Comparison of ENCODE assay signal across 21 cellular contexts in genomic region chr2:42918671-42919335, GRCh38.
A peak's percentile ranks its signal among the peaks of the same experiment; 100 is the strongest.
DNase-seq lines count a peak whose midpoint lies in the region; ATAC-seq, FAIRE-seq and TF ChIP-seq lines count a peak whose summit lies in the region.
"Had no signal": no experiment of that assay in that cellular context is flagged by ENCODE, and none has a peak within 500 bp of the region (broad histone marks: within the 10 kb centered on the region; RNA-seq: fewer than 3 reads in every experiment).

No MANE protein-coding gene starts in this region.

- ATAC-seq in heart left ventricle = no peak

- H3K4me3 ChIP-seq in left ventricle myocardium inferior (no peak overlapping the region), heart left ventricle (no peak overlapping the region)

- H3K36me3 Mint-ChIP-seq in nephron (ENCODE audit: low read depth) = no peaks in the 10 kb centered on the region

- no peak for TF ChIP-seq POLR2A in heart left ventricle (IDR thresholded peaks at IDR 0.05)

- no peaks in the 10 kb centered on the region for H3K9me3 Mint-ChIP-seq in nephron

- H3K27ac ChIP-seq in left ventricle myocardium inferior (replicated peaks) (peak overlapping the region; percentile 9), heart left ventricle (peak overlapping the region in 1 of 12 donors; percentile 26)
- H3K27ac ChIP-seq: C4-2B had no signal

- peak; percentile 43 for FAIRE-seq in endometrium (lab: Jason Lieb, UNC)
- FAIRE-seq: A204.1, G401.6, H1, RCC 7860 had no signal

- peaks cover 8% of the 10 kb centered on the region for H3K27me3 Mint-ChIP-seq in nephron (ENCODE audit: low read depth)

- no peak overlapping the region for H3K4me3 Mint-ChIP-seq in nephron

- intact Hi-C loops in left ventricle myocardium inferior (cut with micrococcal nuclease) (no loop called here), heart left ventricle (cut with DNase I) (no loop called here)

- H3K9me3 ChIP-seq in left ventricle myocardium inferior (replicated peaks) (no peaks in the 10 kb centered on the region), heart left ventricle (no peaks in the 10 kb centered on the region)

- H3K27ac Mint-ChIP-seq in nephron = peak overlapping the region; percentile 47 to 84 (median 71)

- H3K4me1 ChIP-seq in left ventricle myocardium inferior (peaks cover 40% of the 10 kb centered on the region), heart left ventricle (peaks cover 1 to 41% (median 29%) of the 10 kb centered on the region in 12 donors)

- TF ChIP-seq CTCF in left ventricle myocardium inferior (IDR thresholded peaks at IDR 0.05; ENCODE audit: borderline replicate concordance) (no peak), heart left ventricle (IDR thresholded peaks at IDR 0.05) (no peak), nephron (IDR thresholded peaks at IDR 0.05; ENCODE audit: unreplicated experiment in 3 of 3) (no peak)

- H3K36me3 ChIP-seq in left ventricle myocardium inferior (no peaks in the 10 kb centered on the region), heart left ventricle (no peaks in the 10 kb centered on the region)

- peaks cover 67% of the 10 kb centered on the region for H3K4me1 Mint-ChIP-seq in nephron

- WGBS in heart left ventricle, 4 donors = 79 to 87% (median 84%) methylated on average over 9 of the region's 9 CpGs

- DNase-seq in left ventricle myocardium inferior = no peak
- no peak for DNase-seq in heart left ventricle
- no peak for DNase-seq in AG08396 (ENCODE audit: low spot score)
- DNase-seq in NCI-H1436 treated with DMSO at 0.1 percent for 48 hours (lab: John Stamatoyannopoulos, UW) = no peak
- DNase-seq in NCI-H128 (lab: John Stamatoyannopoulos, UW; ENCODE audit: unreplicated experiment) = no peak
- DNase-seq in activated gamma-delta T cell treated with Interleukin-2 at 50 U/mL for 16 hours = no peak
- DNase-seq: DND-41, Kasumi-1, MM.1S, NCI-H1105, NCI-H187, NCI-H345, NCI-H526, SHP77 had no signal

- H3K27me3 ChIP-seq in left ventricle myocardium inferior (ENCODE audit: low read depth) = no peaks in the 10 kb centered on the region
- H3K27me3 ChIP-seq in heart left ventricle = no peaks in the 10 kb centered on the region
